Comparison of ENCODE assay signal across 1 cellular context in genomic region chr17:13598353-13599167, GRCh38.
TF ChIP-seq lines count a peak whose summit lies in the region.

No MANE protein-coding gene starts in this region.

TF ChIP-seq in GM23338, 12 proteins besides CTCF, POLR2A, EP300 and RAD21 (continued from another document):
- TF ChIP-seq, protein P1, sequence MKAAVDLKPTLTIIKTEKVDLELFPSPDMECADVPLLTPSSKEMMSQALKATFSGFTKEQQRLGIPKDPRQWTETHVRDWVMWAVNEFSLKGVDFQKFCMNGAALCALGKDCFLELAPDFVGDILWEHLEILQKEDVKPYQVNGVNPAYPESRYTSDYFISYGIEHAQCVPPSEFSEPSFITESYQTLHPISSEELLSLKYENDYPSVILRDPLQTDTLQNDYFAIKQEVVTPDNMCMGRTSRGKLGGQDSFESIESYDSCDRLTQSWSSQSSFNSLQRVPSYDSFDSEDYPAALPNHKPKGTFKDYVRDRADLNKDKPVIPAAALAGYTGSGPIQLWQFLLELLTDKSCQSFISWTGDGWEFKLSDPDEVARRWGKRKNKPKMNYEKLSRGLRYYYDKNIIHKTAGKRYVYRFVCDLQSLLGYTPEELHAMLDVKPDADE (IDR thresholded peaks at IDR 0.05): no peak
- no peak for TF ChIP-seq ZNF114 (CRISPR knock-in tag; IDR thresholded peaks at IDR 0.05)
